In the genomic region with DNA sequence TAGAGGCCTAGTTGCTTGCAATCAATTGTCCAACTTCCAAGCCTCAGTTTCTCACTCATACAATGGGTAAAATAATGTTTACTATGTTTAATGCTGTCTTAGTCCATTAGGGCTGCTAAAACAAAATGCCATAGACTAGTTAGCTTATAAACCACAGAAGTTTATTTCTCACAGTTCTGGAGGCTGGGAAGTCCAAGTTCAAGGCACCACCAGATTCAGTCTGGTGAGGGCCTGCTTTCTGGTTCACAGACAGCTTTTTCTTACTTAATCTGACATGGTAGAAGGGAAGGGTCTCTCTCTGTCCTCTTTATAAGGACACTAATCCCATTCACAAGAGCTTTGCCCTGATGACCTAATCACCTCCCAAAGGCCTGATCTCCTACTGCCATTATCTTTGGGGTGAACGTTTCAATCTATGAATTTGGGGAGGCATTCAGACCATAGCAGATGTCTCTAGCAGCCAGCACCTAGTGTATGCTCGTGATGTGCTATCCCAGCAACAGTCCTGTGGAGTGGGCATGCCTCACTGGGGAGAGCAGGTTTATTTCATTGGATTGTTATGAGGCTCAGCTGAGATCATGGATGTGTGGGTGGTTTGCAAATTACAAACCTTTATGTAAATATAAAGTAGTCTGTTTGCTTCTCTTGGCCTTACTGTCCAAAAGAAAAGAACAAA, we compare ENCODE assay signal across 12 cellular contexts. TPM values are rescaled to one million over a fixed set of nuclear protein-coding genes. Genes with fewer than 3 reads are reported as not detected.
DNase-seq lines count a peak whose midpoint lies in the region; ATAC-seq and TF ChIP-seq lines count a peak whose summit lies in the region.
"Had no signal": no experiment of that assay in that cellular context is flagged by ENCODE, and none has a peak within 500 bp of the region (broad histone marks: within the 10 kb centered on the region; RNA-seq: fewer than 3 reads in every experiment).

No MANE protein-coding gene starts in this region.

- intact Hi-C loops in stomach (cut with DNase I; ENCODE audit: low total_unique reads) = no loop called here

- H3K9ac ChIP-seq in GM23248 (peak overlapping the region; percentile 28; the same call in 1 of the 2 replicates), adipocyte (ENCODE audit: low read length) (no peak overlapping the region), muscle layer of colon (ENCODE audit: low read length) (no peak overlapping the region)

- peak overlapping the region; percentile 40 for H3K4me2 ChIP-seq in GM23248 (ENCODE audit: unreplicated experiment)

- no peaks in the 10 kb centered on the region for H3K36me3 ChIP-seq in GM23248 (ENCODE audit: low read depth)
- H3K36me3 ChIP-seq in adipocyte (ENCODE audit: control insufficient read depth, insufficient read depth, low read length, severe bottlenecking) = peaks cover 33% of the 10 kb centered on the region
- peaks cover 9% of the 10 kb centered on the region for H3K36me3 ChIP-seq in muscle layer of colon (ENCODE audit: insufficient read depth, low read length)
- peaks cover 0 to 51% (median 32%) of the 10 kb centered on the region in 4 donors for H3K36me3 ChIP-seq in stomach

- H3K4me3 ChIP-seq in GM23248 (no peak overlapping the region), adipocyte (ENCODE audit: low read length) (no peak overlapping the region), muscle layer of colon (ENCODE audit: low read depth in 1 of 2, low read length in 2 of 2) (no peak overlapping the region), stomach (no peak overlapping the region)

- no peak for TF ChIP-seq EP300 in stomach (IDR thresholded peaks at IDR 0.05)

- WGBS in GM23248 (ENCODE audit: low coverage in 1 of 2, low lambda C conversion rate in 2 of 2, missing lambda C conversion rate in 2 of 2), 2 experiments = 63 to 73% methylated on average over 2 of the region's 2 CpGs
- 63 to 82% (median 74%) methylated on average over 2 of the region's 2 CpGs for WGBS in stomach, 5 donors

- no peaks in the 10 kb centered on the region for H4K20me1 ChIP-seq in GM23248 (ENCODE audit: insufficient read depth)

- no peak overlapping the region for H3K27ac Mint-ChIP-seq in glutamatergic neuron (ENCODE audit: unreplicated experiment)
- H3K27ac Mint-ChIP-seq: activated naive CD4-positive, alpha-beta T cell treated with anti-CD3 and anti-CD28 coated beads, Interleukin-2, amount 50 U/mL, for 72 hours; dendritic cell treated with granulocyte-macrophage colony-stimulating factor and Interleukin-4, amounts not matched to agents 40 ng/mL and 50 ng/mL, for 4 days had no signal

- no peak for TF ChIP-seq POLR2A in stomach (IDR thresholded peaks at IDR 0.05)

- peaks cover 30% of the 10 kb centered on the region for H3K4me1 Mint-ChIP-seq in glutamatergic neuron (ENCODE audit: low read depth, unreplicated experiment)

- H3K9me3 ChIP-seq in GM23248 (ENCODE audit: low read depth) (no peaks in the 10 kb centered on the region), adipocyte (ENCODE audit: control insufficient read depth, low read length) (no peaks in the 10 kb centered on the region), muscle layer of colon (ENCODE audit: low read length) (no peaks in the 10 kb centered on the region), stomach (no peaks in the 10 kb centered on the region)

- no peak for TF ChIP-seq CTCF in stomach (IDR thresholded peaks at IDR 0.05)
- TF ChIP-seq CTCF in glutamatergic neuron (IDR thresholded peaks at IDR 0.05; ENCODE audit: partially characterized antibody, unreplicated experiment) = no peak

- H3K36me3 Mint-ChIP-seq in glutamatergic neuron (ENCODE audit: unreplicated experiment) = no peaks in the 10 kb centered on the region

- H3K4me3 Mint-ChIP-seq in glutamatergic neuron (ENCODE audit: unreplicated experiment) = no peak overlapping the region
- H3K4me3 Mint-ChIP-seq: CD14-positive monocyte; dendritic cell treated with granulocyte-macrophage colony-stimulating factor and Interleukin-4, amounts not matched to agents 40 ng/mL and 50 ng/mL, for 4 days had no signal

- peaks cover 38% of the 10 kb centered on the region for H3F3A ChIP-seq in GM23248 (ENCODE audit: insufficient read depth)

- no peak for ATAC-seq in HG03469 (IDR thresholded peaks at IDR 0.05; ENCODE audit: unreplicated experiment)
- ATAC-seq: activated naive CD4-positive, alpha-beta T cell treated with anti-CD3 and anti-CD28 coated beads, Interleukin-2, amount 50 U/mL, for 72 hours had no signal

- peak overlapping the region; percentile 80 for H3K27ac ChIP-seq in GM23248
- H3K27ac ChIP-seq in muscle layer of colon (ENCODE audit: low read depth, low read length) = peak overlapping the region; percentile 49
- H3K27ac ChIP-seq in stomach = peak overlapping the region in 3 of 5 donors; percentile 16 to 63 (median 46)

- H3K9me3 Mint-ChIP-seq in glutamatergic neuron (ENCODE audit: unreplicated experiment) = no peaks in the 10 kb centered on the region
- H3K9me3 Mint-ChIP-seq: CD14-positive monocyte; dendritic cell treated with granulocyte-macrophage colony-stimulating factor and Interleukin-4, amounts not matched to agents 40 ng/mL and 50 ng/mL, for 4 days had no signal

- H2AFZ ChIP-seq in GM23248 = no peak overlapping the region

- peaks cover 29% of the 10 kb centered on the region for H3K79me2 ChIP-seq in GM23248 (ENCODE audit: insufficient read depth)

- DNase-seq in GM23248 (peak; percentile 62), adipocyte (ENCODE audit: low read depth) (peak; percentile 26), stomach (no peak), OCI-M2 (lab: John Stamatoyannopoulos, UW; ENCODE audit: unreplicated experiment) (no peak), glutamatergic neuron (no peak)
- DNase-seq in activated CD8-positive, alpha-beta memory T cell treated with anti-CD3 and anti-CD28 coated beads, Interleukin-2, amount 50 U/mL, for 48 hours = no peak
- DNase-seq: mammary epithelial cell had no signal

- H3K9me2 ChIP-seq in GM23248 (ENCODE audit: insufficient read depth) = no peaks in the 10 kb centered on the region

- peaks cover 2% of the 10 kb centered on the region for H3K27me3 Mint-ChIP-seq in glutamatergic neuron (ENCODE audit: unreplicated experiment)
- H3K27me3 Mint-ChIP-seq: dendritic cell treated with granulocyte-macrophage colony-stimulating factor and Interleukin-4, amounts not matched to agents 40 ng/mL and 50 ng/mL, for 4 days had no signal

- H3K4me1 ChIP-seq in GM23248 (ENCODE audit: insufficient read depth) (peaks cover 36% of the 10 kb centered on the region), adipocyte (ENCODE audit: control insufficient read depth, insufficient read depth, low read length) (peaks cover 43% of the 10 kb centered on the region), muscle layer of colon (ENCODE audit: insufficient read depth, low read length) (peaks cover 62% of the 10 kb centered on the region), stomach (peaks cover 36 to 98% (median 72%) of the 10 kb centered on the region in 4 donors)

- H3K27me3 ChIP-seq in GM23248 (replicated peaks; ENCODE audit: insufficient read depth) (no peaks in the 10 kb centered on the region), adipocyte (replicated peaks; ENCODE audit: control insufficient read depth, insufficient read depth, low read length) (no peaks in the 10 kb centered on the region), muscle layer of colon (ENCODE audit: control insufficient read depth in 1 of 2, insufficient read depth in 2 of 2, low read length in 2 of 2) (no peaks in the 10 kb centered on the region), stomach (no peaks in the 10 kb centered on the region)

- in situ Hi-C loops in GM23248 (cut with MboI) = no loop called here

RNA-seq across cellular contexts. Expression of a gene that starts 25.2 kb away (rescaled TPM):
- 5.8 and 6.6 TPM in 2 replicates for total RNA-seq in GM23248 (2014; rRNA removed; shearing (Covaris generic))
- polyA plus RNA-seq in GM23248 (2016; fragmentation: Nextera tagmentation; extraction: Ambion mirVana) = 9.0 and 9.6 TPM in 2 replicates
- 10 to 100 TPM; 22.2 to 60.8 (median 37.8) TPM for total RNA-seq in stomach
- polyA plus RNA-seq in stomach = 10 to 100 TPM in 1 of 3 donors, 1 to 10 TPM in 2; 4.4 to 10.4 (median 9.0) TPM
- total RNA-seq in glutamatergic neuron (ENCODE audit: unreplicated experiment) = 20.8 TPM

Comparison
In these comparisons a context has a peak if more than half of its experiments do, and no peak if none do; other contexts are left out.
1. DNase-seq: peak in GM23248 (single experiment) and adipocyte (single experiment); none in stomach (single experiment), OCI-M2 (single experiment), activated CD8-positive, alpha-beta memory T cell treated with anti-CD3 and anti-CD28 coated beads, Interleukin-2, amount 50 U/mL, for 48 hours (single experiment) and glutamatergic neuron (single experiment).
2. Peak in every context shown above with its lines, with median percentiles within 50 percentile points of each other: H3K27ac ChIP-seq.